In the genomic region with DNA sequence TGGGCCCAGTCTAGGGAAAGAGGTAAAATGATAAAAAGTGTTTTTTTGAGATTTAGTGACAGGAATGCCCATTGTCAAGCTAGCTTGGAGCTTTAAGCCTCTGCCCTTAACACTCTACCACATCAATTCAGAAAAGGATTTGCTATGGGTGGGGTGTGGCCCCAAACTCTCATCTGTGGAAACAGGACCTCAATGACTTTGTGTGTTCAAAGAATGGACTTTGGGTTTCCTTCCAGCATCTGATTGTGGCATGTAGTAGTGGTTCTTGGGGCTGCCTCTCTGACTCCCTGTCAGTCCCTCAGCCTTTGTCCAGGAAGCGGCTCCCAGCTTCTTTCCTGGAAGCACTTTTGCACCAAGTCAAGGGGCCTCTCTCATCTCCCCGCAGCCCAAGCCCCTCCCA, we compare ENCODE assay signal across 13 cellular contexts. TPM values are rescaled to one million over a fixed set of nuclear protein-coding genes. Genes with fewer than 3 reads are reported as not detected.
A peak's percentile ranks its signal among the peaks of the same experiment; 100 is the strongest.
DNase-seq lines count a peak whose midpoint lies in the region; ATAC-seq and TF ChIP-seq lines count a peak whose summit lies in the region.
"Had no signal": no experiment of that assay in that cellular context is flagged by ENCODE, and none has a peak within 500 bp of the region (broad histone marks: within the 10 kb centered on the region; RNA-seq: fewer than 3 reads in every experiment).

No MANE protein-coding gene starts in this region.

- no peak for TF ChIP-seq RAD21 in IMR-90 (IDR thresholded peaks at IDR 0.05; ENCODE audit: low read length)

- no peak overlapping the region; the same call in 1 of the 2 replicates for H2BK120ac ChIP-seq in IMR-90 (ENCODE audit: low read depth, low read length)
- no peak overlapping the region for H2BK120ac ChIP-seq in trophoblast cell (ENCODE audit: insufficient read depth, low read length, poor library complexity)

- no TSS peak for BruUV-seq in IMR-90 (replicated peaks; lab: Mats Ljungman, UMichigan)

- H3K4me3 Mint-ChIP-seq in activated naive CD4-positive, alpha-beta T cell treated with anti-CD3 and anti-CD28 coated beads, Interleukin-2, amount 10 ng/mL, durations not matched to agents 7 days and 5 days, result no peak overlapping the region
- H3K4me3 Mint-ChIP-seq: activated naive CD4-positive, alpha-beta T cell treated with anti-CD3 and anti-CD28 coated beads for 36 hours had no signal

- POLR2A ChIA-PET in IMR-90 (lab: Charles Lee; ENCODE audit: unreplicated experiment), result no interaction called here

- H3K4ac ChIP-seq in IMR-90 (ENCODE audit: low read depth, low read length) (no peak overlapping the region), trophoblast cell (ENCODE audit: low read depth, low read length) (no peak overlapping the region)

- H2BK20ac ChIP-seq in IMR-90 (ENCODE audit: low read depth, low read length), result 0 out of 2 replicates have a peak overlapping the region, but pooled peaks have one; percentile 1

- no peak for DNase-seq in activated naive CD4-positive, alpha-beta T cell treated with anti-CD3 and anti-CD28 coated beads, Interleukin-2, amount 10 ng/mL, durations not matched to agents 7 days and 5 days
- no peak for DNase-seq in activated naive CD4-positive, alpha-beta T cell (lab: John Stamatoyannopoulos, UW)
- no peak for DNase-seq in IMR-90
- no peak for DNase-seq in ACHN
- DNase-seq in GM19238 (ENCODE audit: insufficient read length, low spot score), result no peak
- no peak for DNase-seq in trophoblast cell
- DNase-seq: DND-41, MG63, NCI-H446, WERI-Rb-1 had no signal

- peaks cover 8% of the 10 kb centered on the region; the same call in 1 of the 2 replicates for H3K9me1 ChIP-seq in IMR-90 (ENCODE audit: insufficient read depth, low read length)

- no peak overlapping the region for H3K56ac ChIP-seq in IMR-90 (ENCODE audit: extremely low read depth, insufficient read depth, low read length)

- peak overlapping the region; percentile 15; the same call in 1 of the 2 replicates for H4K5ac ChIP-seq in IMR-90 (ENCODE audit: low read depth, low read length)

- no peaks in the 10 kb centered on the region for H3K9me3 Mint-ChIP-seq in activated naive CD4-positive, alpha-beta T cell treated with anti-CD3 and anti-CD28 coated beads, Interleukin-2, amount 10 ng/mL, durations not matched to agents 7 days and 5 days
- H3K9me3 Mint-ChIP-seq: activated naive CD4-positive, alpha-beta T cell treated with anti-CD3 and anti-CD28 coated beads for 36 hours had no signal

- H2BK5ac ChIP-seq in IMR-90 (ENCODE audit: low read depth, low read length, poor library complexity, severe bottlenecking) (no peak overlapping the region), trophoblast cell (ENCODE audit: low read depth, low read length, poor library complexity) (no peak overlapping the region)

- H3K79me1 ChIP-seq in IMR-90 (ENCODE audit: low read depth in 1 of 2, low read length in 2 of 2) (no peaks in the 10 kb centered on the region), trophoblast cell (ENCODE audit: low read length) (no peaks in the 10 kb centered on the region)

- H3K36me3 ChIP-seq in IMR-90 (ENCODE audit: control insufficient read depth, insufficient read depth, low read length) (no peaks in the 10 kb centered on the region), trophoblast cell (ENCODE audit: control insufficient read depth in 1 of 2, insufficient read depth in 2 of 2, low read length in 2 of 2) (no peaks in the 10 kb centered on the region)
- H3K36me3 ChIP-seq: MG63, WERI-Rb-1 had no signal

- CTCF ChIA-PET in activated naive CD4-positive, alpha-beta T cell treated with anti-CD3 and anti-CD28 coated beads, Interleukin-2, amount 10 ng/mL, durations not matched to agents 7 days and 5 days (lab: Charles Lee), result interaction anchor here (1.0 to 2.8 kb wide), 5 partner anchors 11 to 27 kb away, joined by 4 to 6 read pairs (median 5); no protein-coding TSS in a partner anchor
- CTCF ChIA-PET in IMR-90 (lab: Yijun Ruan, JAX), result interaction anchor here (0.9 to 1.6 kb wide), 2 partner anchors 15 to 34 kb away, joined by 3 read pairs; no protein-coding TSS in a partner anchor

- H3K4me3 ChIP-seq in IMR-90 (ENCODE audit: insufficient read depth, low read depth, low read length) (no peak overlapping the region), trophoblast cell (ENCODE audit: low read depth, low read length) (no peak overlapping the region)
- H3K4me3 ChIP-seq: MG63 had no signal

- H4K8ac ChIP-seq in IMR-90 (ENCODE audit: low read depth in 2 of 2, low read length in 2 of 2) (no peak overlapping the region; a peak in 1 of 4 replicates), trophoblast cell (ENCODE audit: low read depth, low read length) (no peak overlapping the region)

- TF ChIP-seq POLR2A in IMR-90 (IDR thresholded peaks at IDR 0.05; ENCODE audit: low read depth, low read length), result no peak

- WGBS in IMR-90 (ENCODE audit: extremely low coverage in 2 of 2, insufficient read length in 1 of 2), 2 experiments, result no CpG with 5 or more reads among the region's 2 CpGs
- no CpG with 5 or more reads among the region's 2 CpGs for WGBS in trophoblast cell (ENCODE audit: extremely low coverage, insufficient coverage, insufficient read length)

- H3K14ac ChIP-seq in IMR-90 (replicated peaks; ENCODE audit: low read depth, low read length) (no peak overlapping the region), trophoblast cell (ENCODE audit: low read length) (no peak overlapping the region)

- H2AFZ ChIP-seq in IMR-90 (replicated peaks; ENCODE audit: low read length, poor library complexity), result no peak overlapping the region
- no peak overlapping the region for H2AFZ ChIP-seq in trophoblast cell (ENCODE audit: insufficient read depth, low read length, poor library complexity)

- H2BK15ac ChIP-seq in IMR-90 (ENCODE audit: low read depth, low read length), result no peak overlapping the region

- no peak overlapping the region for H4K12ac ChIP-seq in trophoblast cell (ENCODE audit: low read depth, low read length)

- H2AK5ac ChIP-seq in IMR-90 (ENCODE audit: low read depth, low read length), result no peak overlapping the region
- no peak overlapping the region for H2AK5ac ChIP-seq in trophoblast cell (ENCODE audit: low read length)

- H3K4me1 Mint-ChIP-seq in activated naive CD4-positive, alpha-beta T cell treated with anti-CD3 and anti-CD28 coated beads, Interleukin-2, amount 10 ng/mL, durations not matched to agents 7 days and 5 days, result peaks cover 26% of the 10 kb centered on the region

- dilution Hi-C loops in IMR-90 (cut with HindIII; ENCODE audit: low sequenced_read_pairs, unreplicated experiment), result no loop called here

- no peak overlapping the region for H2AK9ac ChIP-seq in IMR-90 (replicated peaks; ENCODE audit: low read depth, low read length, poor library complexity)

- intact Hi-C loops in IMR-90 (cut with micrococcal nuclease), result no loop called here

- H3K27ac ChIP-seq in IMR-90 (ENCODE audit: insufficient read depth, low read length) (no peak overlapping the region), angular gyrus (ENCODE audit: low read depth, low read length) (peak overlapping the region; percentile 14), temporal lobe (ENCODE audit: low read depth, low read length) (peak overlapping the region; percentile 17), trophoblast cell (ENCODE audit: low read depth, low read length) (no peak overlapping the region)
- H3K27ac ChIP-seq: WERI-Rb-1 had no signal

- in situ Hi-C loops in IMR-90 (cut with MboI; ENCODE audit: low sequenced_read_pairs), result no loop called here
- in situ Hi-C loops in ACHN (cut with HindIII; ENCODE audit: low pct_ligation_motif_present, low pct_unique_long_range_greater_than_20kb, low sequenced_read_pairs), result no loop called here

- ATAC-seq in IMR-90 (ENCODE audit: low read depth), result no peak

- H3K23ac ChIP-seq in IMR-90 (ENCODE audit: low read depth, low read length), result no peak overlapping the region
- no peak overlapping the region for H3K23ac ChIP-seq in trophoblast cell (ENCODE audit: low read length)

- H4K91ac ChIP-seq in IMR-90 (ENCODE audit: insufficient read depth, low read depth, low read length) (peak overlapping the region; percentile 19; the same call in 1 of the 2 replicates), trophoblast cell (ENCODE audit: low read depth, low read length) (no peak overlapping the region)

- peak overlapping the region; percentile 64 for H3K27ac Mint-ChIP-seq in activated naive CD4-positive, alpha-beta T cell treated with anti-CD3 and anti-CD28 coated beads, Interleukin-2, amount 10 ng/mL, durations not matched to agents 7 days and 5 days
- H3K27ac Mint-ChIP-seq: activated naive CD4-positive, alpha-beta T cell treated with anti-CD3 and anti-CD28 coated beads for 36 hours had no signal

- H3K9me3 ChIP-seq in IMR-90 (ENCODE audit: control insufficient read depth, insufficient read depth, low read length), result no peaks in the 10 kb centered on the region
- no peaks in the 10 kb centered on the region for H3K9me3 ChIP-seq in trophoblast cell (ENCODE audit: insufficient read depth, low read depth, low read length)
- H3K9me3 ChIP-seq: MG63 had no signal

- H2BK12ac ChIP-seq in trophoblast cell (ENCODE audit: low read length), result no peak overlapping the region

- H3K18ac ChIP-seq in IMR-90 (ENCODE audit: low read depth, low read length) (peak overlapping the region; percentile 33; the same call in 1 of the 2 replicates), trophoblast cell (ENCODE audit: low read length) (no peak overlapping the region)

- no peak for TF ChIP-seq CTCF in IMR-90 (conservative IDR thresholded peaks at IDR 0.05; ENCODE audit: low read depth, low read length)

- H3K4me2 ChIP-seq in IMR-90 (ENCODE audit: low read depth, low read length) (no peak overlapping the region), trophoblast cell (ENCODE audit: low read length) (no peak overlapping the region)

- H3K4me1 ChIP-seq in IMR-90 (ENCODE audit: control insufficient read depth, insufficient read depth, low read length), result peaks cover 26% of the 10 kb centered on the region
- no peaks in the 10 kb centered on the region for H3K4me1 ChIP-seq in trophoblast cell (ENCODE audit: control insufficient read depth in 1 of 2, insufficient read depth in 2 of 2, low read length in 2 of 2)

- H4K20me1 ChIP-seq in IMR-90 (ENCODE audit: insufficient read depth, low read length), result 0 out of 2 replicates have a peak, but pooled peaks cover 3% of the 10 kb centered on the region

- H3K27me3 Mint-ChIP-seq in activated naive CD4-positive, alpha-beta T cell treated with anti-CD3 and anti-CD28 coated beads, Interleukin-2, amount 10 ng/mL, durations not matched to agents 7 days and 5 days, result peaks cover 4% of the 10 kb centered on the region

- H3K79me2 ChIP-seq in trophoblast cell (ENCODE audit: control insufficient read depth, insufficient read depth, low read length, poor library complexity), result no peaks in the 10 kb centered on the region

- H3K36me3 Mint-ChIP-seq in activated naive CD4-positive, alpha-beta T cell treated with anti-CD3 and anti-CD28 coated beads, Interleukin-2, amount 10 ng/mL, durations not matched to agents 7 days and 5 days, result no peaks in the 10 kb centered on the region

- H3K9ac ChIP-seq in IMR-90 (ENCODE audit: low read depth, low read length), result no peak overlapping the region
- H3K9ac ChIP-seq in trophoblast cell (ENCODE audit: low read length), result no peak overlapping the region

- H3K27me3 ChIP-seq in IMR-90 (ENCODE audit: control insufficient read depth, insufficient read depth, low read length), result no peaks in the 10 kb centered on the region
- H3K27me3 ChIP-seq in trophoblast cell (ENCODE audit: insufficient read depth, low read length), result no peaks in the 10 kb centered on the region
- H3K27me3 ChIP-seq: MG63 had no signal

RNA-seq across cellular contexts. Expression of gene CCNL1, which starts 56.1 kb away (rescaled TPM):
- total RNA-seq in IMR-90 (2012; rRNA removed) (60.9 and 156 TPM in 2 replicates), temporal lobe (68.1 TPM)
- polyA plus RNA-seq in IMR-90 (2012; rRNA removed), result 70.4 and 83.3 TPM in 2 replicates
- polyA plus RNA-seq in IMR-90 (2012; cell fraction: cytosol; rRNA removed), result 20.1 and 20.2 TPM in 2 replicates
- polyA plus RNA-seq in IMR-90 (2012; cell fraction: nucleus; rRNA removed; ENCODE audit: low replicate concordance), result 533 and 1,043 TPM in 2 replicates
- polyA plus RNA-seq in trophoblast cell (2013), result 56.5 and 56.9 TPM in 2 replicates

Comparison
In these comparisons a context has a peak if more than half of its experiments do, and no peak if none do; other contexts are left out.
1. H3K27ac ChIP-seq: peak in angular gyrus (single experiment) and temporal lobe (single experiment); none in IMR-90 (single experiment) and trophoblast cell (single experiment).